3 cellular contexts compared by ENCODE assay signal in genomic region chr1:107236760-107237159, GRCh38.
A peak's percentile ranks its signal among the peaks of the same experiment; 100 is the strongest.
DNase-seq lines count a peak whose midpoint lies in the region; ATAC-seq, FAIRE-seq and TF ChIP-seq lines count a peak whose summit lies in the region.
"Not testable (repeated sequence)": the region's sequence is repeated elsewhere in the genome, so short reads cannot be mapped to it uniquely, and the experiment has no call there.

No MANE protein-coding gene starts in this region.

- ATAC-seq in K562: not testable (repeated sequence)

- not testable (repeated sequence) for H3K79me2 ChIP-seq in K562 (ENCODE audit: control insufficient read depth, insufficient read depth, low read length)

- not testable (repeated sequence) for TF ChIP-seq CTCF in HEK293 (tag by site-specific recombination; IDR thresholded peaks at IDR 0.05); K562 (IDR thresholded peaks at IDR 0.05 in 2 of 3, conservative IDR thresholded peaks at IDR 0.05 in 1 of 3; ENCODE audit: insufficient read depth in 2 of 3, low read depth in 1 of 3, low read length in 3 of 3); endothelial cell (IDR thresholded peaks at IDR 0.05; ENCODE audit: unreplicated experiment)

- not testable (repeated sequence) for H3K9me3 ChIP-seq in HEK293 (ENCODE audit: control insufficient read depth, insufficient read depth, low read depth, low read length); K562 (replicated peaks; ENCODE audit: control insufficient read depth, insufficient read depth, low read depth, low read length)

- peaks cover 13% of the 10 kb centered on the region for H3K9me3 Mint-ChIP-seq in endothelial cell (ENCODE audit: unreplicated experiment)

- TF ChIP-seq EP300 in K562 (IDR thresholded peaks at IDR 0.05; ENCODE audit: low read length): not testable (repeated sequence)

- H3K4me3 Mint-ChIP-seq in endothelial cell (ENCODE audit: unreplicated experiment): peak overlapping the region; percentile 39

- not testable (repeated sequence) for H3K4me1 Mint-ChIP-seq in endothelial cell (ENCODE audit: unreplicated experiment)

- not testable (repeated sequence) for H3K27ac ChIP-seq in HEK293 (ENCODE audit: extremely low read depth, low read depth, low read length); K562 (ENCODE audit: extremely low read depth, low read depth, low read length)

- CTCF ChIA-PET in HEK293 (lab: Yijun Ruan, JAX); K562 (lab: Yijun Ruan, JAX; ENCODE audit: low intra/inter-chr PET ratio): not testable (repeated sequence)

- not testable (repeated sequence) for H3K27ac Mint-ChIP-seq in endothelial cell (ENCODE audit: unreplicated experiment)

- not testable (repeated sequence) for H2AFZ ChIP-seq in K562 (ENCODE audit: low read depth, low read length)

- BruUV-seq in K562 (replicated peaks; lab: Mats Ljungman, UMichigan): not testable (repeated sequence)

- H3K9me1 ChIP-seq in K562 (ENCODE audit: control insufficient read depth, insufficient read depth, low read length): not testable (repeated sequence)

- not testable (repeated sequence) for H3K4me2 ChIP-seq in K562 (ENCODE audit: insufficient read depth, low read length)

- in situ Hi-C loops in K562 (cut with MboI): not testable (repeated sequence)

- TF ChIP-seq RAD21 in K562 (CRISPR knock-in tag; conservative IDR thresholded peaks at IDR 0.05 in 1 of 2, IDR thresholded peaks at IDR 0.05 in 1 of 2): not testable (repeated sequence)

- TF ChIP-seq POLR2A in K562 (conservative IDR thresholded peaks at IDR 0.05): not testable (repeated sequence)

- H3K36me3 ChIP-seq in HEK293 (ENCODE audit: control insufficient read depth in 2 of 2, insufficient read depth in 1 of 2, low read length in 2 of 2); K562 (ENCODE audit: control insufficient read depth, insufficient read depth, low read length): not testable (repeated sequence)

- not testable (repeated sequence) for H3K27me3 Mint-ChIP-seq in endothelial cell (ENCODE audit: unreplicated experiment)

- H3K9ac ChIP-seq in K562 (ENCODE audit: insufficient read depth in 1 of 2, low read depth in 2 of 2, low read length in 2 of 2): not testable (repeated sequence)

- 0% methylated on average over 3 of the region's 3 CpGs for WGBS in K562 (ENCODE audit: insufficient coverage, low coverage, missing lambda C conversion rate)

- not testable (repeated sequence) for FAIRE-seq in K562 (lab: Jason Lieb, UNC)

- POLR2A ChIA-PET in HEK293 (lab: Yijun Ruan, JAX); K562 (lab: Yijun Ruan, JAX): not testable (repeated sequence)

- not testable (repeated sequence) for H3K4me3 ChIP-seq in HEK293 (ENCODE audit: low read depth, low read length); K562

- H3K27me3 ChIP-seq in K562 (ENCODE audit: control insufficient read depth in 2 of 2, insufficient read depth in 2 of 2, low read length in 2 of 2): not testable (repeated sequence)

- not testable (repeated sequence) for H4K20me1 ChIP-seq in K562 (replicated peaks; ENCODE audit: control insufficient read depth, insufficient read depth, low read length)

- not testable (repeated sequence) for H3K36me3 Mint-ChIP-seq in endothelial cell (ENCODE audit: low read depth, unreplicated experiment)

- intact Hi-C loops in K562 (cut with micrococcal nuclease): not testable (repeated sequence)

- not testable (repeated sequence) for DNase-seq in K562 (ENCODE audit: extremely low read depth in 1 of 4, low spot score in 3 of 4); endothelial cell (ENCODE audit: low spot score)

- not testable (repeated sequence) for H3K4me1 ChIP-seq in HEK293 (ENCODE audit: control insufficient read depth, insufficient read depth, low read length); K562 (replicated peaks in 1 of 2; ENCODE audit: control insufficient read depth in 2 of 2, insufficient read depth in 2 of 2, low read length in 2 of 2)

TF ChIP-seq in HEK293, 187 proteins besides CTCF, POLR2A, EP300 and RAD21:
- TF ChIP-seq ZNF707 (tag by site-specific recombination; IDR thresholded peaks at IDR 0.05): peak; percentile 85
- TF ChIP-seq SCRT2 (tag by site-specific recombination; IDR thresholded peaks at IDR 0.05): peak; percentile 27; the same call in 1 of the 2 replicates

TF ChIP-seq in K562, 482 proteins besides CTCF, POLR2A, EP300 and RAD21:
- TF ChIP-seq ZNF707 (CRISPR knock-in tag; conservative IDR thresholded peaks at IDR 0.05): peak; percentile 89
